22 cellular contexts compared by ENCODE assay signal in the genomic region with DNA sequence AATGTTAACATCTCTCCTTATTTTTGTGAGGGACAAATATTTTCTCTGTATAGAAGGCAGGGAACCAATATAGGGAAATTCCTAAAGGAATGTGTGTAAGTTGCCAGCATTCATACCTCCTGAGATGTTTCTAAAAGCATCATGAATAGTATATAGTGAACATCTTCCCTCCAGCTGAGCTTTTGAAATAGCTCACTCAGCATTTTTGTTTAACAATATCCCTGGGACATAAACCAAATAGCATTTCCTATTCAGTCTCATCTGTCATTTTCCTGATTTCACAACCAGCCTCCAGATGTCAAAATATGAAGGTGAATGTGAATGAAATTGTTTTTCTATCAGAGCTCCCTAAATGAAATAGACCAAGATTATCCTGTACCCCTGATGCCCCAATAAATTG.
DNase-seq lines count a peak whose midpoint lies in the region; ATAC-seq and TF ChIP-seq lines count a peak whose summit lies in the region.
"Had no signal": no experiment of that assay in that cellular context is flagged by ENCODE, and none has a peak within 500 bp of the region (broad histone marks: within the 10 kb centered on the region; RNA-seq: fewer than 3 reads in every experiment).

No MANE protein-coding gene starts in this region.

- H3K36me3 Mint-ChIP-seq in GM23338 (ENCODE audit: low read depth): peaks cover 32% of the 10 kb centered on the region; the same call in 2 of the 3 replicates
- H3K36me3 Mint-ChIP-seq: T-cell had no signal

- H3K9me2 ChIP-seq in GM23338 (ENCODE audit: insufficient read depth): 0 out of 2 replicates have a peak, but pooled peaks cover 4% of the 10 kb centered on the region

- DNase-seq in NCI-H1694 treated with DMSO at 0.1 percent for 48 hours (lab: John Stamatoyannopoulos, UW): peak; percentile 22
- DNase-seq in NCI-H1694 (lab: John Stamatoyannopoulos, UW): no peak
- DNase-seq in GM23338 (ENCODE audit: low spot score): no peak
- DNase-seq in SK-N-MC (ENCODE audit: low read depth, low spot score): peak; percentile 50
- no peak for DNase-seq in NCI-H345 treated with DMSO at 0.1 percent for 48 hours (lab: John Stamatoyannopoulos, UW; ENCODE audit: unreplicated experiment)
- DNase-seq in iPS-NIHi11 (ENCODE audit: low spot score): no peak
- DNase-seq: EL, HCEC 1CT, Karpas-422, NCI-H1048, NCI-H1436, NCI-H2029 treated with DMSO at 0.1 percent for 48 hours, NCI-H446, NCI-H526, SIG-M5, T-cell had no signal

- no peaks in the 10 kb centered on the region for H4K20me1 ChIP-seq in GM23338 (replicated peaks; ENCODE audit: insufficient read depth)

- H3K27me3 ChIP-seq in GM23338 (ENCODE audit: insufficient read depth) (no peaks in the 10 kb centered on the region), iPS-20b (ENCODE audit: insufficient read depth, low read length) (no peaks in the 10 kb centered on the region)

- H3K27me3 Mint-ChIP-seq in GM23338 (ENCODE audit: insufficient read depth, low read depth, poor library complexity): no peaks in the 10 kb centered on the region
- H3K27me3 Mint-ChIP-seq: B cell, T-cell had no signal

- H3K79me2 ChIP-seq in GM23338 (replicated peaks; ENCODE audit: insufficient read depth): no peaks in the 10 kb centered on the region

- H3K4me1 ChIP-seq in GM23338 (ENCODE audit: insufficient read depth) (peaks cover 33% of the 10 kb centered on the region), iPS-20b (ENCODE audit: insufficient read depth, low read length) (peaks cover 21% of the 10 kb centered on the region)

- no peaks in the 10 kb centered on the region for H3F3A ChIP-seq in GM23338 (replicated peaks; ENCODE audit: low read depth)

- peak overlapping the region; percentile 31; the same call in 1 of the 2 replicates for H3K4me2 ChIP-seq in GM23338

- H3K4me3 ChIP-seq in GM23338: no peak overlapping the region
- H3K4me3 ChIP-seq in SK-N-MC: peak overlapping the region; percentile 16; the same call in 1 of the 2 replicates
- H3K4me3 ChIP-seq in iPS-20b (ENCODE audit: low read length): peak overlapping the region; percentile 24; the same call in 1 of the 2 replicates

- H2AFZ ChIP-seq in GM23338: no peak overlapping the region

- 0 out of 2 replicates have a peak overlapping the region, but pooled peaks have one; percentile 37 for H3K27ac Mint-ChIP-seq in GM23338
- H3K27ac Mint-ChIP-seq: B cell; CD14-positive monocyte; T-cell; T-helper 2 cell treated with Interferon-gamma antibody and Interleukin-4, amounts not matched to agents 5 μg/mL and 100 μg/mL, for 36 hours had no signal

- H3K4me1 Mint-ChIP-seq in GM23338: peaks cover 31% of the 10 kb centered on the region
- H3K4me1 Mint-ChIP-seq: B cell, T-cell had no signal

- H3K27ac ChIP-seq in GM23338 (ENCODE audit: low read depth) (no peak overlapping the region; the same call in 1 of the 2 replicates), SK-N-MC (peak overlapping the region; percentile 44), iPS-20b (ENCODE audit: low read length) (peak overlapping the region; percentile 2)
- H3K27ac ChIP-seq: HL-60, RWPE1 had no signal

- no peak for ATAC-seq in GM23338
- ATAC-seq: T-cell had no signal

- H3K36me3 ChIP-seq in GM23338 (ENCODE audit: insufficient read depth): no peaks in the 10 kb centered on the region
- no peaks in the 10 kb centered on the region for H3K36me3 ChIP-seq in SK-N-MC (ENCODE audit: insufficient read depth, low read length)
- no peaks in the 10 kb centered on the region for H3K36me3 ChIP-seq in iPS-20b (ENCODE audit: insufficient read depth, low read depth, low read length)

- no peak overlapping the region for H3K9ac ChIP-seq in SK-N-MC (ENCODE audit: insufficient read length)
- no peak overlapping the region for H3K9ac ChIP-seq in iPS-20b (ENCODE audit: low read depth, low read length)

- no peak for TF ChIP-seq CTCF in GM23338 (conservative IDR thresholded peaks at IDR 0.05; ENCODE audit: low read depth in 2 of 2)

- H3K9me3 ChIP-seq in SK-N-MC (ENCODE audit: low read depth, low read length): no peaks in the 10 kb centered on the region
- H3K9me3 ChIP-seq in iPS-20b (ENCODE audit: insufficient read depth, low read depth, low read length): no peaks in the 10 kb centered on the region

- H3K9me3 Mint-ChIP-seq in GM23338: peaks cover 19% of the 10 kb centered on the region

- H3K4me3 Mint-ChIP-seq in GM23338: no peak overlapping the region
- H3K4me3 Mint-ChIP-seq: B cell; CD14-positive monocyte; T-cell; T-helper 2 cell treated with Interferon-gamma antibody and Interleukin-4, amounts not matched to agents 5 μg/mL and 100 μg/mL, for 36 hours had no signal

TF ChIP-seq in GM23338, 12 proteins besides CTCF, POLR2A, EP300 and RAD21:
- TF ChIP-seq NANOG (IDR thresholded peaks at IDR 0.05; ENCODE audit: borderline replicate concordance) (peak; percentile 41; the same call in 1 of the 2 replicates), CREB1 (CRISPR knock-in tag; IDR thresholded peaks at IDR 0.05; ENCODE audit: low read depth) (no peak)
- TF ChIP-seq, protein P1, sequence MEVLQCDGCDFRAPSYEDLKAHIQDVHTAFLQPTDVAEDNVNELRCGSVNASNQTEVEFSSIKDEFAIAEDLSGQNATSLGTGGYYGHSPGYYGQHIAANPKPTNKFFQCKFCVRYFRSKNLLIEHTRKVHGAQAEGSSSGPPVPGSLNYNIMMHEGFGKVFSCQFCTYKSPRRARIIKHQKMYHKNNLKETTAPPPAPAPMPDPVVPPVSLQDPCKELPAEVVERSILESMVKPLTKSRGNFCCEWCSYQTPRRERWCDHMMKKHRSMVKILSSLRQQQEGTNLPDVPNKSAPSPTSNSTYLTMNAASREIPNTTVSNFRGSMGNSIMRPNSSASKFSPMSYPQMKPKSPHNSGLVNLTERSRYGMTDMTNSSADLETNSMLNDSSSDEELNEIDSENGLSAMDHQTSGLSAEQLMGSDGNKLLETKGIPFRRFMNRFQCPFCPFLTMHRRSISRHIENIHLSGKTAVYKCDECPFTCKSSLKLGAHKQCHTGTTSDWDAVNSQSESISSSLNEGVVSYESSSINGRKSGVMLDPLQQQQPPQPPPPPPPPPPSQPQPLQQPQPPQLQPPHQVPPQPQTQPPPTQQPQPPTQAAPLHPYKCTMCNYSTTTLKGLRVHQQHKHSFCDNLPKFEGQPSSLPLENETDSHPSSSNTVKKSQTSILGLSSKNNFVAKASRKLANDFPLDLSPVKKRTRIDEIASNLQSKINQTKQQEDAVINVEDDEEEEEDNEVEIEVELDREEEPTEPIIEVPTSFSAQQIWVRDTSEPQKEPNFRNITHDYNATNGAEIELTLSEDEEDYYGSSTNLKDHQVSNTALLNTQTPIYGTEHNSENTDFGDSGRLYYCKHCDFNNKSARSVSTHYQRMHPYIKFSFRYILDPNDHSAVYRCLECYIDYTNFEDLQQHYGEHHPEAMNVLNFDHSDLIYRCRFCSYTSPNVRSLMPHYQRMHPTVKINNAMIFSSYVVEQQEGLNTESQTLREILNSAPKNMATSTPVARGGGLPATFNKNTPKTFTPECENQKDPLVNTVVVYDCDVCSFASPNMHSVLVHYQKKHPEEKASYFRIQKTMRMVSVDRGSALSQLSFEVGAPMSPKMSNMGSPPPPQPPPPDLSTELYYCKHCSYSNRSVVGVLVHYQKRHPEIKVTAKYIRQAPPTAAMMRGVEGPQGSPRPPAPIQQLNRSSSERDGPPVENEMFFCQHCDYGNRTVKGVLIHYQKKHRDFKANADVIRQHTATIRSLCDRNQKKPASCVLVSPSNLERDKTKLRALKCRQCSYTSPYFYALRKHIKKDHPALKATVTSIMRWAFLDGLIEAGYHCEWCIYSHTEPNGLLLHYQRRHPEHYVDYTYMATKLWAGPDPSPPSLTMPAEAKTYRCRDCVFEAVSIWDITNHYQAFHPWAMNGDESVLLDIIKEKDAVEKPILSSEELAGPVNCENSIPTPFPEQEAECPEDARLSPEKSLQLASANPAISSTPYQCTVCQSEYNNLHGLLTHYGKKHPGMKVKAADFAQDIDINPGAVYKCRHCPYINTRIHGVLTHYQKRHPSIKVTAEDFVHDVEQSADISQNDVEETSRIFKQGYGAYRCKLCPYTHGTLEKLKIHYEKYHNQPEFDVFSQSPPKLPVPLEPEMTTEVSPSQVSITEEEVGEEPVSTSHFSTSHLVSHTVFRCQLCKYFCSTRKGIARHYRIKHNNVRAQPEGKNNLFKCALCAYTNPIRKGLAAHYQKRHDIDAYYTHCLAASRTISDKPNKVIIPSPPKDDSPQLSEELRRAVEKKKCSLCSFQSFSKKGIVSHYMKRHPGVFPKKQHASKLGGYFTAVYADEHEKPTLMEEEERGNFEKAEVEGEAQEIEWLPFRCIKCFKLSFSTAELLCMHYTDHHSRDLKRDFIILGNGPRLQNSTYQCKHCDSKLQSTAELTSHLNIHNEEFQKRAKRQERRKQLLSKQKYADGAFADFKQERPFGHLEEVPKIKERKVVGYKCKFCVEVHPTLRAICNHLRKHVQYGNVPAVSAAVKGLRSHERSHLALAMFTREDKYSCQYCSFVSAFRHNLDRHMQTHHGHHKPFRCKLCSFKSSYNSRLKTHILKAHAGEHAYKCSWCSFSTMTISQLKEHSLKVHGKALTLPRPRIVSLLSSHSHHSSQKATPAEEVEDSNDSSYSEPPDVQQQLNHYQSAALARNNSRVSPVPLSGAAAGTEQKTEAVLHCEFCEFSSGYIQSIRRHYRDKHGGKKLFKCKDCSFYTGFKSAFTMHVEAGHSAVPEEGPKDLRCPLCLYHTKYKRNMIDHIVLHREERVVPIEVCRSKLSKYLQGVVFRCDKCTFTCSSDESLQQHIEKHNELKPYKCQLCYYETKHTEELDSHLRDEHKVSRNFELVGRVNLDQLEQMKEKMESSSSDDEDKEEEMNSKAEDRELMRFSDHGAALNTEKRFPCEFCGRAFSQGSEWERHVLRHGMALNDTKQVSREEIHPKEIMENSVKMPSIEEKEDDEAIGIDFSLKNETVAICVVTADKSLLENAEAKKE (CRISPR knock-in tag; IDR thresholded peaks at IDR 0.05): 0 out of 2 replicates have a peak, but pooled peaks have one; percentile 10

Comparison
In these comparisons a context has a peak if more than half of its experiments do, and no peak if none do; other contexts are left out.
1. DNase-seq: peak in NCI-H1694 treated with DMSO at 0.1 percent for 48 hours (single experiment) and SK-N-MC (single experiment); none in NCI-H1694 (single experiment), GM23338 (single experiment), NCI-H345 treated with DMSO at 0.1 percent for 48 hours (single experiment) and iPS-NIHi11 (single experiment).